In genomic region chr12:77054856-77055255, GRCh38 we compare ENCODE assay signal across 1 cellular context.
TF ChIP-seq lines count a peak whose summit lies in the region.

No MANE protein-coding gene starts in this region.

TF ChIP-seq in IMR-90, 13 proteins besides CTCF, POLR2A, EP300 and RAD21 (continued from another document):
- TF ChIP-seq SMC3 (IDR thresholded peaks at IDR 0.05; ENCODE audit: low read depth, low read length): no peak
- no peak for TF ChIP-seq FOS (IDR thresholded peaks at IDR 0.05; ENCODE audit: low read depth, low read length)
- TF ChIP-seq CHD1 (IDR thresholded peaks at IDR 0.05; ENCODE audit: low read depth, low read length): no peak
- no peak for TF ChIP-seq NFE2L2 (IDR thresholded peaks at IDR 0.05; ENCODE audit: low read depth, low read length)
- TF ChIP-seq MAZ (IDR thresholded peaks at IDR 0.05; ENCODE audit: borderline replicate concordance, low read depth, low read length): no peak
- no peak for TF ChIP-seq ELK1 (IDR thresholded peaks at IDR 0.05; ENCODE audit: borderline replicate concordance, low read depth, low read length)
- TF ChIP-seq MAFK (IDR thresholded peaks at IDR 0.05; ENCODE audit: low read depth, low read length): no peak
- TF ChIP-seq, protein P1, sequence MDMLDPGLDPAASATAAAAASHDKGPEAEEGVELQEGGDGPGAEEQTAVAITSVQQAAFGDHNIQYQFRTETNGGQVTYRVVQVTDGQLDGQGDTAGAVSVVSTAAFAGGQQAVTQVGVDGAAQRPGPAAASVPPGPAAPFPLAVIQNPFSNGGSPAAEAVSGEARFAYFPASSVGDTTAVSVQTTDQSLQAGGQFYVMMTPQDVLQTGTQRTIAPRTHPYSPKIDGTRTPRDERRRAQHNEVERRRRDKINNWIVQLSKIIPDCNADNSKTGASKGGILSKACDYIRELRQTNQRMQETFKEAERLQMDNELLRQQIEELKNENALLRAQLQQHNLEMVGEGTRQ (IDR thresholded peaks at IDR 0.05; ENCODE audit: low read depth, low read length): no peak
- TF ChIP-seq RCOR1 (IDR thresholded peaks at IDR 0.05; ENCODE audit: insufficient replicate concordance, low read length): no peak
- TF ChIP-seq CEBPB (IDR thresholded peaks at IDR 0.05; ENCODE audit: low read depth, low read length): no peak
